Comparison of ENCODE assay signal across 28 cellular contexts in the genomic region with DNA sequence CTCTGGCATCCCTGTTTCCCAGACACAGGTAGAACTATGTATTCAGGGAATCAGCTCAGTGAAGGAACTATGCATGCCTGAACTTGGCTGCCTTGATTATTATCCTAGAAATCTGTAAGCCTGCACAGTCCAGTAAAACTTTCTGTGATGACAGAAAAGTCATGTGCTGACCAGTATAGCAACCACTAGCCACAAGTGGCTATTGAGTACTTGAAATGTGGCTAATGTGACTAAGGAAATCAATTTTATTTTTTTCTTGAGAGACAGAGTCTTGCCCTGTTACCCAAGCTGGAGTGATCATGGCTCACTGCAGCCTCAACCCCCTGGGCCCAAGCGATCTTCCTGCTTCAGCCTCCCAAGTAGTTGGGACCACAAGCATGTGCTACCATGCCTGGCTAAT.
"Had no signal": no experiment of that assay in that cellular context is flagged by ENCODE, and none has a peak within 500 bp of the region (broad histone marks: within the 10 kb centered on the region; RNA-seq: fewer than 3 reads in every experiment).

No MANE protein-coding gene starts in this region.

- H3K27ac ChIP-seq: adrenal gland, body of pancreas, gastrocnemius medialis, heart left ventricle had no signal

- FAIRE-seq: colon had no signal

- H3K4me3 Mint-ChIP-seq: activated CD4-positive, alpha-beta memory T cell treated with anti-CD3 and anti-CD28 coated beads for 36 hours; activated CD4-positive, alpha-beta T cell treated with anti-CD3 and anti-CD28 coated beads for 36 hours; activated CD4-positive, alpha-beta T cell treated with anti-CD3 and anti-CD28 coated beads, Interleukin-2, amount 10 ng/mL, durations not matched to agents 24 days and 14 days; activated CD8-positive, alpha-beta memory T cell treated with anti-CD3 and anti-CD28 coated beads, Interleukin-2, amount 10 ng/mL, durations not matched to agents 7 days and 5 days; activated CD8-positive, alpha-beta T cell treated with anti-CD3 and anti-CD28 coated beads, Interleukin-2, amount 10 ng/mL, durations not matched to agents 7 days and 5 days; activated naive CD8-positive, alpha-beta T cell treated with anti-CD3 and anti-CD28 coated beads for 36 hours; activated naive CD8-positive, alpha-beta T cell treated with anti-CD3 and anti-CD28 coated beads, Interleukin-2, amount 50 U/mL, for 24 hours; endodermal cell had no signal

- DNase-seq: activated CD4-positive, alpha-beta memory T cell treated with anti-CD3 and anti-CD28 coated beads for 36 hours; activated CD4-positive, alpha-beta T cell treated with anti-CD3 and anti-CD28 coated beads for 36 hours; activated CD4-positive, alpha-beta T cell treated with anti-CD3 and anti-CD28 coated beads, Interleukin-2, amount 10 ng/mL, durations not matched to agents 24 days and 14 days; activated CD4-positive, CD25-positive, alpha-beta regulatory T cell; activated CD4-positive, CD25-positive, alpha-beta regulatory T cell treated with anti-CD3 and anti-CD28 coated beads, Interleukin-2, amount 50 U/mL, for 72 hours; activated CD8-positive, alpha-beta memory T cell treated with anti-CD3 and anti-CD28 coated beads, Interleukin-2, amount 10 ng/mL, durations not matched to agents 7 days and 5 days; activated CD8-positive, alpha-beta memory T cell treated with anti-CD3 and anti-CD28 coated beads, Interleukin-2, amount 50 U/mL, for 4 hours; activated CD8-positive, alpha-beta T cell treated with anti-CD3 and anti-CD28 coated beads, Interleukin-2, amount 10 ng/mL, durations not matched to agents 7 days and 5 days; activated gamma-delta T cell; activated naive CD4-positive, alpha-beta T cell; activated naive CD4-positive, alpha-beta T cell treated with anti-CD3 and anti-CD28 coated beads, Interleukin-2, amount 50 U/mL, for 16 hours; activated naive CD8-positive, alpha-beta T cell treated with anti-CD3 and anti-CD28 coated beads for 36 hours; activated naive CD8-positive, alpha-beta T cell treated with anti-CD3 and anti-CD28 coated beads, Interleukin-2, amount 50 U/mL, for 24 hours; activated T-cell treated with anti-CD3 and anti-CD28 coated beads, Interleukin-2, amount 50 U/mL, for 48 hours; adrenal gland; amygdala; aorta; body of pancreas; caudate nucleus; effector memory CD4-positive, alpha-beta T cell; endodermal cell; foreskin fibroblast; gastrocnemius medialis; glutamatergic neuron; heart left ventricle; T-helper 2 cell had no signal

- H3K27me3 Mint-ChIP-seq: activated CD4-positive, alpha-beta memory T cell treated with anti-CD3 and anti-CD28 coated beads for 36 hours; activated CD4-positive, alpha-beta T cell treated with anti-CD3 and anti-CD28 coated beads for 36 hours; activated CD4-positive, alpha-beta T cell treated with anti-CD3 and anti-CD28 coated beads, Interleukin-2, amount 10 ng/mL, durations not matched to agents 24 days and 14 days; activated CD8-positive, alpha-beta memory T cell treated with anti-CD3 and anti-CD28 coated beads, Interleukin-2, amount 10 ng/mL, durations not matched to agents 7 days and 5 days; activated naive CD8-positive, alpha-beta T cell treated with anti-CD3 and anti-CD28 coated beads for 36 hours; activated naive CD8-positive, alpha-beta T cell treated with anti-CD3 and anti-CD28 coated beads, Interleukin-2, amount 50 U/mL, for 24 hours had no signal

- H3K4me3 ChIP-seq: adrenal gland, body of pancreas, gastrocnemius medialis, heart left ventricle had no signal

- ATAC-seq: activated CD4-positive, alpha-beta T cell treated with anti-CD3 and anti-CD28 coated beads for 36 hours; activated CD8-positive, alpha-beta memory T cell treated with anti-CD3 and anti-CD28 coated beads, Interleukin-2, amount 10 ng/mL, durations not matched to agents 7 days and 5 days; activated CD8-positive, alpha-beta T cell treated with anti-CD3 and anti-CD28 coated beads, Interleukin-2, amount 10 ng/mL, durations not matched to agents 7 days and 5 days; activated naive CD8-positive, alpha-beta T cell treated with anti-CD3 and anti-CD28 coated beads, Interleukin-2, amount 50 U/mL, for 24 hours; body of pancreas; esophagus mucosa; gastrocnemius medialis; heart left ventricle had no signal

- H3K27me3 ChIP-seq: adrenal gland, body of pancreas, gastrocnemius medialis, heart left ventricle had no signal

- H3K27ac Mint-ChIP-seq: activated CD4-positive, alpha-beta memory T cell treated with anti-CD3 and anti-CD28 coated beads for 36 hours; activated CD8-positive, alpha-beta memory T cell treated with anti-CD3 and anti-CD28 coated beads, Interleukin-2, amount 10 ng/mL, durations not matched to agents 7 days and 5 days; activated CD8-positive, alpha-beta T cell treated with anti-CD3 and anti-CD28 coated beads, Interleukin-2, amount 10 ng/mL, durations not matched to agents 7 days and 5 days; activated naive CD8-positive, alpha-beta T cell treated with anti-CD3 and anti-CD28 coated beads for 36 hours; activated naive CD8-positive, alpha-beta T cell treated with anti-CD3 and anti-CD28 coated beads, Interleukin-2, amount 50 U/mL, for 24 hours; endodermal cell had no signal

- H3K9me3 Mint-ChIP-seq: activated CD4-positive, alpha-beta memory T cell treated with anti-CD3 and anti-CD28 coated beads for 36 hours; activated CD4-positive, alpha-beta T cell treated with anti-CD3 and anti-CD28 coated beads, Interleukin-2, amount 10 ng/mL, durations not matched to agents 24 days and 14 days; activated naive CD8-positive, alpha-beta T cell treated with anti-CD3 and anti-CD28 coated beads for 36 hours; activated naive CD8-positive, alpha-beta T cell treated with anti-CD3 and anti-CD28 coated beads, Interleukin-2, amount 50 U/mL, for 24 hours; endodermal cell had no signal

- H3K9me3 ChIP-seq: adrenal gland, body of pancreas, gastrocnemius medialis, heart left ventricle had no signal
